ENCODE assay signal across 23 cellular contexts in the genomic region with DNA sequence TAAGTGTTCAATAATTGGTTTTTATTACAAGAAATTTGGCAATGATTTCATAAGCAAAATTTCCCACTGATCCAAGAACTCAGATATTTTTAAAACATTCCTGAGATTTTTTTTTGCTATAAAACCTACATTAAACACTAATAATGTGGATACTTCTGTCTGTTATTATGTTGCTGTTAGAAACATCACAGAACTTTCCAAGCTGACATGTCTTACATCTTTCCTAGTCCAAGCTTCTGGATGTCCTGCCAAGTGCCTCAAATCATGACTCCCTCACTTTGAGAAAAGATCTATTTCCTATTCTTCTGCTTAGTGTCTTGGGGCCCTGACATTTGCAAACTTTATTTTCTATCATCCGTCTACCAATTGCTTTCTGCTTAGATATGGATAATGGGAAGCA.
"Had no signal": no experiment of that assay in that cellular context is flagged by ENCODE, and none has a peak within 500 bp of the region (broad histone marks: within the 10 kb centered on the region; RNA-seq: fewer than 3 reads in every experiment).

No MANE protein-coding gene starts in this region.

- H3K27me3 ChIP-seq: SJSA1 had no signal

- H3K36me3 ChIP-seq: SJSA1 had no signal

- H3K4me3 ChIP-seq: SJSA1, SK-N-MC had no signal

- DNase-seq: IMR-90, Karpas-422, KG1, MM.1S, NCI-H1092 treated with DMSO at 0.1 percent for 48 hours, NCI-H1436, NCI-H187, NCI-H2029, NCI-H2081 treated with DMSO at 0.1 percent for 48 hours, NCI-H2171, NCI-H226, NCI-H446, NCI-H510A, NCI-H524 treated with DMSO at 0.1 percent for 48 hours, NCI-H69, NCI-H774, OCI-M1, Right ventricle myocardium superior, RPMI8226, SIG-M5 had no signal

- H3K27ac ChIP-seq: SJSA1, SK-N-MC had no signal

- ATAC-seq: HepG2 had no signal

- H3K4me1 ChIP-seq: SJSA1 had no signal

- H3K9me3 ChIP-seq: SJSA1 had no signal
